Comparison of ENCODE assay signal across 15 cellular contexts in the genomic region with DNA sequence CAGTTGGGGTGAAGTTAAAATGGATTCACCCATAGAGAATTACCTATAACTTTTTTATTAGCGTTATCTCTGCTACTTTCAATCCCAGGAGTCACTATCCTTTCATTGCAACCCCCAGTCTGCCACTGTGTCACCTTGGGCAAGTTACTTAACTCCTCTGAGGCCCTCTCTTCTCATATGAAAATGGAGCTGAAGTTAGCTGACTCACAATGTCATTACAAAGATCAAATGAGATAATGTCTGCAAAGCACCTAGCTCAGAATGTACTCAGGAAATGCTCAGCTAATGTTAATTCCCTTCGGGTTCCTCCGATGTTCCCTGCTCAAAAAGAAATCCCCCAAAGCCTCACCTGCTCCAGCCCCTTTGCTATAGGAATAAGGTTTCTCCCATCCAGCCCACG. TPM values are rescaled to one million over a fixed set of nuclear protein-coding genes. Genes with fewer than 3 reads are reported as not detected.
"Had no signal": no experiment of that assay in that cellular context is flagged by ENCODE, and none has a peak within 500 bp of the region (broad histone marks: within the 10 kb centered on the region; RNA-seq: fewer than 3 reads in every experiment).

No MANE protein-coding gene starts in this region.

- H3K27me3 ChIP-seq: body of pancreas had no signal

- H3K4me3 Mint-ChIP-seq: activated naive CD4-positive, alpha-beta T cell treated with anti-CD3 and anti-CD28 coated beads, Interleukin-2, amount 50 U/mL, for 24 hours; naive thymus-derived CD8-positive, alpha-beta T cell had no signal

- H3K4me1 Mint-ChIP-seq: activated naive CD4-positive, alpha-beta T cell treated with anti-CD3 and anti-CD28 coated beads, Interleukin-2, amount 50 U/mL, for 24 hours had no signal

- H3K36me3 ChIP-seq: lower lobe of right lung had no signal

- H3K36me3 Mint-ChIP-seq: activated naive CD4-positive, alpha-beta T cell treated with anti-CD3 and anti-CD28 coated beads, Interleukin-2, amount 50 U/mL, for 24 hours; naive thymus-derived CD8-positive, alpha-beta T cell had no signal

- FAIRE-seq: TTC549 had no signal

- H3K4me1 ChIP-seq: body of pancreas, lower lobe of right lung had no signal

- H3K27ac ChIP-seq: body of pancreas, lower lobe of right lung had no signal

- ATAC-seq: body of pancreas; lower lobe of right lung; mucosa of descending colon; naive thymus-derived CD8-positive, alpha-beta T cell; sciatic nerve had no signal

- DNase-seq: activated CD4-positive, alpha-beta T cell treated with anti-CD3 and anti-CD28 coated beads, Interleukin-2, amount 50 U/mL, for 1 hour; activated CD4-positive, CD25-positive, alpha-beta regulatory T cell; body of pancreas; dermis blood vessel endothelial cell; hypothalamus; lower lobe of right lung; mucosa of descending colon; naive thymus-derived CD8-positive, alpha-beta T cell; stimulated activated CD4-positive, alpha-beta T cell treated with anti-CD3 and anti-CD28 coated beads, Interleukin-12 subunit alpha, Interleukin-12 subunit beta, amount 100 ng/mL, for 4 hours; stimulated activated naive CD4-positive, alpha-beta T cell treated with Interleukin-2 at 50 U/mL for 16 hours had no signal

- H3K4me3 ChIP-seq: body of pancreas, lower lobe of right lung, mucosa of descending colon had no signal

- H3K27ac Mint-ChIP-seq: activated naive CD4-positive, alpha-beta T cell treated with anti-CD3 and anti-CD28 coated beads, Interleukin-2, amount 50 U/mL, for 24 hours; naive thymus-derived CD8-positive, alpha-beta T cell had no signal

- H3K9me3 ChIP-seq: body of pancreas, lower lobe of right lung, mucosa of descending colon had no signal

RNA-seq across cellular contexts. Expression of a gene that starts 50.0 kb away (rescaled TPM):
- total RNA-seq: body of pancreas; dermis blood vessel endothelial cell; epithelial cell of proximal tubule; lower lobe of right lung; mucosa of descending colon; naive thymus-derived CD8-positive, alpha-beta T cell; posterior vena cava; sciatic nerve had no signal
- polyA plus RNA-seq: naive thymus-derived CD8-positive, alpha-beta T cell had no signal
